8 cellular contexts compared by ENCODE assay signal in the genomic region with DNA sequence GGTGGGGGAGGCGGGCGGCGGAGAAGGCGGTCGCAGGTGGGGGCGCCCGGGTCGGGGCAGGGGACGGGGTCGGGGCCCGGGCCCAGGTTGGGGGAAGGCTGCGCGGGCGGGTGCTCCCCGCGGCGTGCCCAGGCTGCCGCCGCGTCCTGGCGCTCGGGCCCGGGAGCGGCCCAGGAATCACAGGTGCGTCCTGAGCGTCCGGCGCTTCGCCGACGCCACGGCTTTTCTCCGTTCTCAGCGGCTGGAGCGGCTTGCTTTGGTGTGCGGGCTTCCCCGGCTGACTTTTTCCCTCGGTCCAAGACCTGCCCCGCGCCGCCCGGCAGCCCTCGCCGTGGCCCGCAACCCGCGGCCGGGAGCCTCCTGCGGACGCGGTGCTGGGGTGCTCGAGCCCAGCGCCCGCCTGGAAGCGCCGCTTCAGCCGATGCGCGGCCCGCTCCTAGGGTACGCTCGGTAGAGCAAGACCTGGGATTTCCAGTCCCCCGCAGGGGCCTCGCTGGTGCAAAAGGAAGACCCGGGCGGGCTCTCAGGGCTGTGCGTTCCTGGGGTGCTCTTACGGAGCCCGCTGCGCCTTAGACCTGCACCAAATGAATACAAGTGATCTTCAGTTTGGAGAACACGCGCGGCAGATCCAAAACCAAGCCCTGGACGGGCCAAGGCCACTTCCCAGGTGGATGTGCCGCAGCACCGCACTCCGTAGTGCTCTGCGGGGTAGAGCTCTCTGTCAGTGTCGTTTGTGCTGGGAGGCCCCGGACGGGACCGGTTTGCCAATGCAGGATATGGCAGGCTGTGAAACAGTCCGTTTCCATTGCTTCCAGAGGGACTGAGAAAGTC. TPM values are rescaled to one million over a fixed set of nuclear protein-coding genes. Genes with fewer than 3 reads are reported as not detected.
DNase-seq lines count a peak whose midpoint lies in the region; ATAC-seq, FAIRE-seq and TF ChIP-seq lines count a peak whose summit lies in the region.

No MANE protein-coding gene starts in this region.

- no peaks in the 10 kb centered on the region for H3K36me3 ChIP-seq in mammary epithelial cell (ENCODE audit: insufficient read depth, low read length)
- H3K36me3 ChIP-seq in kidney (ENCODE audit: control insufficient read depth in 1 of 2, insufficient read depth in 2 of 2, low read length in 2 of 2), result no peaks in the 10 kb centered on the region

- 5% methylated on average over 25 of the region's 83 CpGs for WGBS in mammary epithelial cell (ENCODE audit: low coverage, missing lambda C conversion rate)

- no TSS peak for BruUV-seq in mammary epithelial cell (replicated peaks; lab: Mats Ljungman, UMichigan)

- intact Hi-C loops in mammary epithelial cell (cut with micrococcal nuclease) (loop anchor here (1.0 kb wide), 1 partner anchor 51 kb away; the partner anchor contains the start of gene NIPA2), kidney (cut with DNase I) (no loop called here)

- peak overlapping the region; percentile 92 for H2AFZ ChIP-seq in mammary epithelial cell (ENCODE audit: low read depth, low read length)

- peak; percentile 33 for DNase-seq in stimulated activated CD4-positive, alpha-beta T cell treated with anti-CD3 and anti-CD28 coated beads, Interleukin-15, amount 100 ng/mL, for 24 hours
- DNase-seq in stimulated activated CD4-positive, alpha-beta T cell treated with anti-CD3 and anti-CD28 coated beads, Interleukin-4, amount 100 ng/mL, for 24 hours, result no peak
- DNase-seq in RPMI8226 (peak; percentile 54), mammary epithelial cell (peak; percentile 45), kidney (peak; percentile 81), mesenteric fat pad (ENCODE audit: low spot score) (no peak)
- DNase-seq in stimulated activated CD4-positive, alpha-beta T cell treated with anti-CD3 and anti-CD28 coated beads, Interleukin-4, amount 100 ng/mL, for 1 hour, result peak; percentile 30

- no peaks in the 10 kb centered on the region for H3K27me3 ChIP-seq in mammary epithelial cell (ENCODE audit: insufficient read depth, low read length)

- no peak for FAIRE-seq in kidney (lab: Jason Lieb, UNC)

- no peak for TF ChIP-seq CTCF in mammary epithelial cell (conservative IDR thresholded peaks at IDR 0.05 in 1 of 2, IDR thresholded peaks at IDR 0.05 in 1 of 2; ENCODE audit: extremely low read depth in 1 of 2, insufficient read depth in 1 of 2, low read depth in 1 of 2, low read length in 2 of 2)
- TF ChIP-seq CTCF in kidney (IDR thresholded peaks at IDR 0.05; ENCODE audit: borderline replicate concordance, extremely low read depth, insufficient read depth), result no peak

- H3K9me3 ChIP-seq in mammary epithelial cell (replicated peaks; ENCODE audit: insufficient read depth, low read length) (no peaks in the 10 kb centered on the region), kidney (ENCODE audit: control insufficient read depth in 1 of 2, low read length in 2 of 2) (peaks cover 0 to 7% of the 10 kb centered on the region in 2 donors)

- H3K4me2 ChIP-seq in mammary epithelial cell (ENCODE audit: insufficient read depth, low read depth, low read length), result peak overlapping the region; percentile 84

- peaks cover 19% of the 10 kb centered on the region for H3K79me2 ChIP-seq in mammary epithelial cell (ENCODE audit: insufficient read depth, low read length)

- dilution Hi-C loops in mammary epithelial cell (cut with HindIII; ENCODE audit: low sequenced_read_pairs), result no loop called here

- H3K27ac ChIP-seq in mammary epithelial cell (ENCODE audit: insufficient read depth, low read depth, low read length) (no peak overlapping the region), kidney (ENCODE audit: low read depth in 2 of 2, low read length in 2 of 2) (peak overlapping the region; percentile 55 to 75)

- in situ Hi-C loops in mammary epithelial cell (cut with MboI; ENCODE audit: low sequenced_read_pairs in 2 of 2), result no loop called here

- peak; percentile 18 for ATAC-seq in HG02970 (IDR thresholded peaks at IDR 0.05; ENCODE audit: low FRiP score, unreplicated experiment)

- CTCF ChIA-PET in mammary epithelial cell (lab: Charles Lee; ENCODE audit: low non-redundant PET), result no interaction called here

- H3K9ac ChIP-seq in mammary epithelial cell (ENCODE audit: insufficient read depth, low read length) (no peak overlapping the region), kidney (ENCODE audit: low read length in 2 of 2) (peak overlapping the region; percentile 27 to 73)

- H3K4me3 ChIP-seq in mammary epithelial cell (replicated peaks in 1 of 3; ENCODE audit: insufficient read depth in 1 of 3, low read depth in 2 of 3, low read length in 3 of 3), result peak overlapping the region; percentile 35 to 69 (median 57)
- H3K4me3 ChIP-seq in kidney (ENCODE audit: low read length in 2 of 2), result peak overlapping the region; percentile 69 to 79

- no peaks in the 10 kb centered on the region for H4K20me1 ChIP-seq in mammary epithelial cell (ENCODE audit: insufficient read depth, low read length)

- no peaks in the 10 kb centered on the region for H3K4me1 ChIP-seq in mammary epithelial cell (ENCODE audit: insufficient read depth, low read length)
- H3K4me1 ChIP-seq in kidney (ENCODE audit: control insufficient read depth in 1 of 2, insufficient read depth in 1 of 2, low read depth in 1 of 2, low read length in 2 of 2), result peaks cover 0 to 7% of the 10 kb centered on the region in 2 donors

RNA-seq across cellular contexts. Expression of gene NIPA1, which starts 0.6 kb away (rescaled TPM):
- total RNA-seq in mammary epithelial cell, result 10 to 100 TPM; 10.8 to 14.5 TPM
- 9.3 TPM for polyA plus RNA-seq in mammary epithelial cell
- 12.9 TPM for polyA minus RNA-seq in mammary epithelial cell
- 15.7 TPM for total RNA-seq in kidney
- 6.8 TPM for polyA plus RNA-seq in kidney (ENCODE audit: insufficient read depth, low read depth, low replicate concordance)
- 10.2 TPM for total RNA-seq in mesenteric fat pad

RNA-seq across cellular contexts. Expression of gene NIPA2, which starts 51.4 kb away (rescaled TPM):
- total RNA-seq in mammary epithelial cell (10 to 100 TPM; 58.5 to 61.9 TPM), kidney (48.5 TPM), mesenteric fat pad (43.4 TPM)
- polyA plus RNA-seq in mammary epithelial cell (41.3 TPM), kidney (ENCODE audit: insufficient read depth, low read depth, low replicate concordance) (30.0 TPM)
- 72.1 TPM for polyA minus RNA-seq in mammary epithelial cell

Comparison
In these comparisons a context has a peak if more than half of its experiments do, and no peak if none do; other contexts are left out.
1. DNase-seq: peak in stimulated activated CD4-positive, alpha-beta T cell treated with anti-CD3 and anti-CD28 coated beads, Interleukin-15, amount 100 ng/mL, for 24 hours (single experiment), RPMI8226 (single experiment), mammary epithelial cell (single experiment), kidney (single experiment) and stimulated activated CD4-positive, alpha-beta T cell treated with anti-CD3 and anti-CD28 coated beads, Interleukin-4, amount 100 ng/mL, for 1 hour (single experiment); none in stimulated activated CD4-positive, alpha-beta T cell treated with anti-CD3 and anti-CD28 coated beads, Interleukin-4, amount 100 ng/mL, for 24 hours (single experiment) and mesenteric fat pad (single experiment).